Comparison of ENCODE assay signal across 31 cellular contexts in the genomic region with DNA sequence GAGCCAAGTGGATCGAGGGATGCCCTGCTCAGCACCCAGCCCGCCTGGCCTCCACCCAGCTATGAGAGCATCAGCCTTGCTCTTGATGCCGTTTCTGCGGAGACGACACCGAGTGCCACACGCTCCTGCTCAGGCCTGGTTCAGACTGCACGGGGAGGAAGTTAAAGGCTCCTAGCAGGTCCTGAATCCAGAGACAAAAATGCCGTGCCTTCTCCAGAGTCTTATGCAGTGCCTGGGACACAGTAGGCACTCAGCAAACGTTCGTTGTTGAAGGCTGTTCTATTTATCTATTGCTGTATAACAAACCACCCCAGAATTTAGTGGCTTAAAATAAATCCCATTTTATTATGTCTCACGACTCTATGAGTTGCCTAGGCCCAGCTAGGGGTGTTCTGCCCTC. TPM values are rescaled to one million over a fixed set of nuclear protein-coding genes. Genes with fewer than 3 reads are reported as not detected.
"Had no signal": no experiment of that assay in that cellular context is flagged by ENCODE, and none has a peak within 500 bp of the region (broad histone marks: within the 10 kb centered on the region; RNA-seq: fewer than 3 reads in every experiment).

No MANE protein-coding gene starts in this region.

- FAIRE-seq: colon had no signal

- H3K27ac ChIP-seq: body of pancreas, esophagus muscularis mucosa, foreskin keratinocyte, gastrocnemius medialis, heart left ventricle, WERI-Rb-1 had no signal

- H3K36me3 ChIP-seq: esophagus muscularis mucosa, gastrocnemius medialis, heart left ventricle, WERI-Rb-1 had no signal

- H3K9me3 ChIP-seq: body of pancreas, esophagus muscularis mucosa, gastrocnemius medialis, heart left ventricle had no signal

- DNase-seq: activated B cell treated with CpG ODN at 0.5 μM for 24 hours; activated CD4-positive, alpha-beta T cell treated with anti-CD3 and anti-CD28 coated beads for 48 hours; activated CD4-positive, alpha-beta T cell treated with anti-CD3 and anti-CD28 coated beads, Interleukin-2, amount 50 U/mL, for 1 hour; activated CD4-positive, alpha-beta T cell treated with anti-CD3 and anti-CD28 coated beads, Interleukin-2, amount 50 U/mL, for 48 hours; activated CD8-positive, alpha-beta memory T cell treated with anti-CD3 and anti-CD28 coated beads for 24 hours; activated CD8-positive, alpha-beta T cell treated with anti-CD3 and anti-CD28 coated beads for 36 hours; activated effector memory CD4-positive, alpha-beta T cell treated with Interleukin-2 at 50 U/mL for 16 hours; activated gamma-delta T cell treated with Interleukin-2 at 50 U/mL for 16 hours; activated naive CD4-positive, alpha-beta T cell treated with anti-CD3 and anti-CD28 coated beads, Interleukin-2, amount 50 U/mL, for 16 hours; activated naive CD4-positive, alpha-beta T cell treated with Interleukin-2 at 50 U/mL for 16 hours; activated T-cell treated with anti-CD3 and anti-CD28 coated beads, Interleukin-2, amount 50 U/mL, for 4 hours; amniotic stem cell; anterior cingulate cortex; body of pancreas; caudate nucleus; cortex of kidney; dermis blood vessel endothelial cell; effector CD4-positive, alpha-beta T cell; effector memory CD8-positive, alpha-beta T cell; erythroblast; foreskin keratinocyte; gastrocnemius medialis; glutamatergic neuron; heart left ventricle; T-helper 17 cell; T1000; WERI-Rb-1 had no signal

- H3K4me3 ChIP-seq: body of pancreas, esophagus muscularis mucosa, gastrocnemius medialis, heart left ventricle had no signal

- H3K4me1 ChIP-seq: foreskin keratinocyte had no signal

RNA-seq across cellular contexts. Expression of gene BSND, which starts 6.8 kb away (rescaled TPM):
- total RNA-seq: activated B cell treated with CpG ODN at 0.5 μM for 24 hours; activated CD8-positive, alpha-beta T cell treated with anti-CD3 and anti-CD28 coated beads for 36 hours; activated T-cell treated with anti-CD3 and anti-CD28 coated beads, Interleukin-2, amount 50 U/mL, for 4 hours; body of pancreas; chondrocyte; dermis blood vessel endothelial cell; esophagus muscularis mucosa; foreskin keratinocyte; gastrocnemius medialis; heart left ventricle had no signal
- polyA plus RNA-seq: foreskin keratinocyte, heart left ventricle had no signal

RNA-seq across cellular contexts. Expression of gene TMEM61, which starts 11.5 kb away (rescaled TPM):
- total RNA-seq: activated B cell treated with CpG ODN at 0.5 μM for 24 hours; activated CD8-positive, alpha-beta T cell treated with anti-CD3 and anti-CD28 coated beads for 36 hours; activated T-helper 17 cell treated with anti-CD3 and anti-CD28 coated beads, Interleukin-2, amount 50 U/mL, for 72 hours; chondrocyte; dermis blood vessel endothelial cell; T-helper 17 cell had no signal
- polyA plus RNA-seq: heart left ventricle had no signal

RNA-seq across cellular contexts. Expression of gene PCSK9, which starts 47.4 kb away (rescaled TPM):
- total RNA-seq: activated B cell treated with CpG ODN at 0.5 μM for 24 hours; activated CD8-positive, alpha-beta T cell treated with anti-CD3 and anti-CD28 coated beads for 36 hours; activated T-helper 17 cell treated with anti-CD3 and anti-CD28 coated beads, Interleukin-2, amount 50 U/mL, for 72 hours; dermis blood vessel endothelial cell; T-helper 17 cell had no signal
